Comparison of ENCODE assay signal across 9 cellular contexts in genomic region chr2:43251171-43251731, GRCh38.
DNase-seq lines count a peak whose midpoint lies in the region; ATAC-seq and TF ChIP-seq lines count a peak whose summit lies in the region.
"Had no signal": no experiment of that assay in that cellular context is flagged by ENCODE, and none has a peak within 500 bp of the region (broad histone marks: within the 10 kb centered on the region; RNA-seq: fewer than 3 reads in every experiment).

No MANE protein-coding gene starts in this region.

- no peak overlapping the region for H3K4me3 Mint-ChIP-seq in effector memory CD8-positive, alpha-beta T cell

- no peak overlapping the region for H3K27ac Mint-ChIP-seq in effector memory CD8-positive, alpha-beta T cell

- no peak for TF ChIP-seq CTCF in DND-41 (IDR thresholded peaks at IDR 0.05; ENCODE audit: borderline replicate concordance, extremely low read depth, low read length, poor library complexity, severe bottlenecking)

- peaks cover 4% of the 10 kb centered on the region in 2 donors for H3K4me1 Mint-ChIP-seq in effector memory CD8-positive, alpha-beta T cell (ENCODE audit: low read depth in 2 of 2)

- H2AFZ ChIP-seq in DND-41 (ENCODE audit: low read depth, low read length) = no peak overlapping the region

- no peaks in the 10 kb centered on the region for H3K36me3 Mint-ChIP-seq in effector memory CD8-positive, alpha-beta T cell (ENCODE audit: insufficient read depth)

- H3K9me3 ChIP-seq in DND-41 (ENCODE audit: insufficient read depth, low read length, severe bottlenecking) = no peaks in the 10 kb centered on the region

- H3K27me3 ChIP-seq in DND-41 (ENCODE audit: insufficient read depth, low read length, poor library complexity) = no peaks in the 10 kb centered on the region
- no peaks in the 10 kb centered on the region for H3K27me3 ChIP-seq in rectal smooth muscle tissue (ENCODE audit: control insufficient read depth, insufficient read depth, low read length)

- peaks cover 15% of the 10 kb centered on the region for H3K36me3 ChIP-seq in DND-41 (ENCODE audit: insufficient read depth, low read length)
- no peaks in the 10 kb centered on the region for H3K36me3 ChIP-seq in rectal smooth muscle tissue (ENCODE audit: control insufficient read depth, insufficient read depth, low read length)

- H3K27me3 Mint-ChIP-seq in effector memory CD8-positive, alpha-beta T cell = no peaks in the 10 kb centered on the region

- DNase-seq in DND-41 (no peak), SW480 (ENCODE audit: low spot score) (peak; percentile 55), glomerular visceral epithelial cell (ENCODE audit: extremely low spot score) (peak; percentile 12), NCI-H82 treated with DMSO at 0.1 percent for 48 hours (lab: John Stamatoyannopoulos, UW; ENCODE audit: unreplicated experiment) (no peak), NCI-H1105 treated with DMSO at 0.1 percent for 48 hours (lab: John Stamatoyannopoulos, UW) (no peak)
- DNase-seq in effector memory CD8-positive, alpha-beta T cell = no peak
- DNase-seq: T-helper 2 cell had no signal

- H3K27ac ChIP-seq in DND-41 (ENCODE audit: low read length) (no peak overlapping the region), rectal smooth muscle tissue (ENCODE audit: low read depth, low read length) (peak overlapping the region; percentile 94)

- H3K4me3 ChIP-seq in DND-41 (ENCODE audit: low read depth in 1 of 2, low read length in 2 of 2) = no peak overlapping the region
- H3K4me3 ChIP-seq in rectal smooth muscle tissue (ENCODE audit: low read length) = peak overlapping the region; percentile 17

- no peak overlapping the region for H3K4me2 ChIP-seq in DND-41 (ENCODE audit: insufficient read depth, low read length)

- H3K4me1 ChIP-seq in DND-41 (ENCODE audit: insufficient read depth, low read length) (no peaks in the 10 kb centered on the region), rectal smooth muscle tissue (ENCODE audit: control insufficient read depth, insufficient read depth, low read length) (peaks cover 26% of the 10 kb centered on the region)

- H4K20me1 ChIP-seq in DND-41 (ENCODE audit: insufficient read depth, low read length) = no peaks in the 10 kb centered on the region

- no peak overlapping the region for H3K9ac ChIP-seq in DND-41 (ENCODE audit: low read depth, low read length)
- peak overlapping the region; percentile 24 for H3K9ac ChIP-seq in rectal smooth muscle tissue (ENCODE audit: low read length)

- ATAC-seq in DND-41 (ENCODE audit: insufficient read depth, low read depth) (peak; percentile 19; the same call in 1 of the 3 replicates), HG03039 (IDR thresholded peaks at IDR 0.05; ENCODE audit: unreplicated experiment) (no peak)
- no peak for ATAC-seq in effector memory CD8-positive, alpha-beta T cell (replicated peaks)

- no peaks in the 10 kb centered on the region for H3K9me3 Mint-ChIP-seq in effector memory CD8-positive, alpha-beta T cell

- H3K79me2 ChIP-seq in DND-41 (ENCODE audit: insufficient read depth, low read length) = no peaks in the 10 kb centered on the region

Comparison
In these comparisons a context has a peak if more than half of its experiments do, and no peak if none do; other contexts are left out.
1. DNase-seq: peak in SW480 (single experiment) and glomerular visceral epithelial cell (single experiment); none in DND-41 (single experiment), effector memory CD8-positive, alpha-beta T cell (0 of 3), NCI-H82 treated with DMSO at 0.1 percent for 48 hours (single experiment) and NCI-H1105 treated with DMSO at 0.1 percent for 48 hours (single experiment).